In the genomic region with DNA sequence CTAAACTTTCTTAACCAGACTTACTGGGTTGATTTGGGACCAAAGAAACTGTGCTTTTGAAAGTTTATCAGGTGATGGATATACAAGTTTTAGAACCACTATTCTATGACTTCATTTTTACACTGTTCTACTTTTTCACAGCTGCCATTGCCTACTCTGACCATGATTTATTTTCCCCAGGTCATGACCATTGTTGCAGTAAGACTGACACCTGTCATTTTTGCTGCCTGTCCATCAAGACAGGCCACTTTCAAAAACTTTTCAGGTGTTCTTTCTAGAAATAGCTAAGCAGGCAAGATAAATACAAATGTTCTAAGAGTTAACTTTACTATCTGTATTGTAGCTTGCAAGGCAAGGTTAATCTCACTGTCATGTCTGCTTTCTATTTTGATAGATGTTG, we compare ENCODE assay signal across 37 cellular contexts.
"Had no signal": no experiment of that assay in that cellular context is flagged by ENCODE, and none has a peak within 500 bp of the region (broad histone marks: within the 10 kb centered on the region; RNA-seq: fewer than 3 reads in every experiment).

No MANE protein-coding gene starts in this region.

- H3K27ac ChIP-seq: ascending aorta, cardiac muscle cell, VCaP had no signal

- H3K36me3 ChIP-seq: ascending aorta, cardiac muscle cell had no signal

- H3K9me3 ChIP-seq: ascending aorta had no signal

- H3K27me3 ChIP-seq: ascending aorta, cardiac muscle cell had no signal

- H3K4me3 ChIP-seq: ascending aorta, cardiac muscle cell had no signal

- H3K9me3 Mint-ChIP-seq: activated B cell treated with CpG ODN at 0.5 μM for 24 hours; activated CD4-positive, alpha-beta T cell treated with anti-CD3 and anti-CD28 coated beads, Interleukin-2, amount 10 ng/mL, durations not matched to agents 24 days and 14 days; activated naive CD4-positive, alpha-beta T cell treated with anti-CD3 and anti-CD28 coated beads, Interleukin-2, amount 50 U/mL, for 24 hours; activated naive CD8-positive, alpha-beta T cell treated with anti-CD3 and anti-CD28 coated beads, Interleukin-2, amount 10 ng/mL, durations not matched to agents 7 days and 5 days; activated T-helper 2 cell treated with anti-CD3 and anti-CD28 coated beads, Interferon-gamma antibody, Interleukin-2, Interleukin-4, amounts not matched to agents 10 μg/mL and 5 μg/mL and 100 μg/mL, durations not matched to agents 14 hours and 24 hours and 36 hours; T-helper 1 cell treated with Interleukin-12 subunit alpha and Interleukin-12 subunit beta and Interleukin-4 antibody, amounts not matched to agents 30 μg/mL and 1 μg/mL, for 36 hours; T-helper 2 cell treated with Interferon-gamma antibody and Interleukin-4, amounts not matched to agents 5 μg/mL and 100 μg/mL, for 36 hours had no signal

- H3K27me3 Mint-ChIP-seq: activated B cell treated with CpG ODN at 0.5 μM for 24 hours; activated CD4-positive, alpha-beta memory T cell treated with anti-CD3 and anti-CD28 coated beads for 36 hours; activated CD4-positive, alpha-beta T cell treated with anti-CD3 and anti-CD28 coated beads, Interleukin-2, amount 10 ng/mL, durations not matched to agents 24 days and 14 days; activated CD8-positive, alpha-beta memory T cell treated with anti-CD3 and anti-CD28 coated beads, Interleukin-2, amount 10 ng/mL, durations not matched to agents 7 days and 5 days; activated CD8-positive, alpha-beta T cell treated with anti-CD3 and anti-CD28 coated beads for 36 hours; activated naive CD4-positive, alpha-beta T cell treated with anti-CD3 and anti-CD28 coated beads, Interleukin-2, amount 10 ng/mL, durations not matched to agents 7 days and 5 days; activated naive CD4-positive, alpha-beta T cell treated with anti-CD3 and anti-CD28 coated beads, Interleukin-2, amount 50 U/mL, for 24 hours; activated naive CD8-positive, alpha-beta T cell; activated naive CD8-positive, alpha-beta T cell treated with anti-CD3 and anti-CD28 coated beads, Interleukin-2, amount 10 ng/mL, durations not matched to agents 7 days and 5 days; activated naive CD8-positive, alpha-beta T cell treated with anti-CD3 and anti-CD28 coated beads, Interleukin-2, amount 50 U/mL, for 24 hours; activated T-cell treated with anti-CD3 and anti-CD28 coated beads, Interleukin-2, amount 50 U/mL, for 24 hours; brain; central memory CD8-positive, alpha-beta T cell had no signal

- FAIRE-seq: bronchial epithelial cell, TTC549 had no signal

- H3K36me3 Mint-ChIP-seq: activated CD4-positive, alpha-beta memory T cell treated with anti-CD3 and anti-CD28 coated beads for 36 hours; activated CD8-positive, alpha-beta memory T cell treated with anti-CD3 and anti-CD28 coated beads, Interleukin-2, amount 10 ng/mL, durations not matched to agents 7 days and 5 days; activated naive CD4-positive, alpha-beta T cell treated with anti-CD3 and anti-CD28 coated beads, Interleukin-2, amount 10 ng/mL, durations not matched to agents 7 days and 5 days; activated naive CD4-positive, alpha-beta T cell treated with anti-CD3 and anti-CD28 coated beads, Interleukin-2, amount 50 U/mL, for 24 hours; activated naive CD8-positive, alpha-beta T cell; activated naive CD8-positive, alpha-beta T cell treated with anti-CD3 and anti-CD28 coated beads, Interleukin-2, amount 10 ng/mL, durations not matched to agents 7 days and 5 days; brain had no signal

- ATAC-seq: activated CD8-positive, alpha-beta memory T cell treated with anti-CD3 and anti-CD28 coated beads, Interleukin-2, amount 10 ng/mL, durations not matched to agents 7 days and 5 days; activated CD8-positive, alpha-beta T cell treated with anti-CD3 and anti-CD28 coated beads for 36 hours; activated naive CD8-positive, alpha-beta T cell treated with anti-CD3 and anti-CD28 coated beads, Interleukin-2, amount 50 U/mL, for 24 hours had no signal

- H3K4me3 Mint-ChIP-seq: activated B cell treated with CpG ODN at 0.5 μM for 24 hours; activated CD4-positive, alpha-beta memory T cell treated with anti-CD3 and anti-CD28 coated beads for 36 hours; activated CD4-positive, alpha-beta T cell treated with anti-CD3 and anti-CD28 coated beads, Interleukin-2, amount 10 ng/mL, durations not matched to agents 24 days and 14 days; activated CD8-positive, alpha-beta memory T cell treated with anti-CD3 and anti-CD28 coated beads, Interleukin-2, amount 10 ng/mL, durations not matched to agents 7 days and 5 days; activated CD8-positive, alpha-beta T cell treated with anti-CD3 and anti-CD28 coated beads for 36 hours; activated naive CD4-positive, alpha-beta T cell treated with anti-CD3 and anti-CD28 coated beads, Interleukin-2, amount 10 ng/mL, durations not matched to agents 7 days and 5 days; activated naive CD4-positive, alpha-beta T cell treated with anti-CD3 and anti-CD28 coated beads, Interleukin-2, amount 50 U/mL, for 24 hours; activated naive CD8-positive, alpha-beta T cell; activated naive CD8-positive, alpha-beta T cell treated with anti-CD3 and anti-CD28 coated beads, Interleukin-2, amount 10 ng/mL, durations not matched to agents 7 days and 5 days; activated naive CD8-positive, alpha-beta T cell treated with anti-CD3 and anti-CD28 coated beads, Interleukin-2, amount 50 U/mL, for 24 hours; activated T-cell treated with anti-CD3 and anti-CD28 coated beads, Interleukin-2, amount 50 U/mL, for 24 hours; brain; central memory CD8-positive, alpha-beta T cell; T-helper 1 cell treated with Interleukin-12 subunit alpha and Interleukin-12 subunit beta and Interleukin-4 antibody, amounts not matched to agents 30 μg/mL and 1 μg/mL, for 36 hours; T-helper 2 cell treated with Interferon-gamma antibody and Interleukin-4, amounts not matched to agents 5 μg/mL and 100 μg/mL, for 36 hours had no signal

- H3K4me1 ChIP-seq: ascending aorta had no signal

- H3K4me1 Mint-ChIP-seq: activated B cell treated with CpG ODN at 0.5 μM for 24 hours; activated CD4-positive, alpha-beta T cell treated with anti-CD3 and anti-CD28 coated beads, Interleukin-2, amount 10 ng/mL, durations not matched to agents 24 days and 14 days; activated CD8-positive, alpha-beta memory T cell treated with anti-CD3 and anti-CD28 coated beads, Interleukin-2, amount 10 ng/mL, durations not matched to agents 7 days and 5 days; activated naive CD4-positive, alpha-beta T cell treated with anti-CD3 and anti-CD28 coated beads, Interleukin-2, amount 10 ng/mL, durations not matched to agents 7 days and 5 days; activated naive CD4-positive, alpha-beta T cell treated with anti-CD3 and anti-CD28 coated beads, Interleukin-2, amount 50 U/mL, for 24 hours; activated naive CD8-positive, alpha-beta T cell treated with anti-CD3 and anti-CD28 coated beads, Interleukin-2, amount 10 ng/mL, durations not matched to agents 7 days and 5 days; activated naive CD8-positive, alpha-beta T cell treated with anti-CD3 and anti-CD28 coated beads, Interleukin-2, amount 50 U/mL, for 24 hours; central memory CD8-positive, alpha-beta T cell had no signal

- H3K27ac Mint-ChIP-seq: activated B cell treated with CpG ODN at 0.5 μM for 24 hours; activated CD4-positive, alpha-beta memory T cell treated with anti-CD3 and anti-CD28 coated beads for 36 hours; activated CD4-positive, alpha-beta T cell treated with anti-CD3 and anti-CD28 coated beads, Interleukin-2, amount 10 ng/mL, durations not matched to agents 24 days and 14 days; activated CD8-positive, alpha-beta memory T cell treated with anti-CD3 and anti-CD28 coated beads, Interleukin-2, amount 10 ng/mL, durations not matched to agents 7 days and 5 days; activated CD8-positive, alpha-beta T cell treated with anti-CD3 and anti-CD28 coated beads for 36 hours; activated naive CD4-positive, alpha-beta T cell treated with anti-CD3 and anti-CD28 coated beads, Interleukin-2, amount 10 ng/mL, durations not matched to agents 7 days and 5 days; activated naive CD4-positive, alpha-beta T cell treated with anti-CD3 and anti-CD28 coated beads, Interleukin-2, amount 50 U/mL, for 24 hours; activated naive CD8-positive, alpha-beta T cell; activated naive CD8-positive, alpha-beta T cell treated with anti-CD3 and anti-CD28 coated beads, Interleukin-2, amount 10 ng/mL, durations not matched to agents 7 days and 5 days; activated naive CD8-positive, alpha-beta T cell treated with anti-CD3 and anti-CD28 coated beads, Interleukin-2, amount 50 U/mL, for 24 hours; activated T-cell treated with anti-CD3 and anti-CD28 coated beads, Interleukin-2, amount 50 U/mL, for 24 hours; activated T-helper 2 cell treated with anti-CD3 and anti-CD28 coated beads, Interferon-gamma antibody, Interleukin-2, Interleukin-4, amounts not matched to agents 10 μg/mL and 5 μg/mL and 100 μg/mL, durations not matched to agents 14 hours and 24 hours and 36 hours; brain; T-helper 1 cell treated with Interleukin-12 subunit alpha and Interleukin-12 subunit beta and Interleukin-4 antibody, amounts not matched to agents 30 μg/mL and 1 μg/mL, for 36 hours; T-helper 2 cell treated with Interferon-gamma antibody and Interleukin-4, amounts not matched to agents 5 μg/mL and 100 μg/mL, for 36 hours had no signal

- DNase-seq: activated B cell treated with CpG ODN at 0.5 μM for 24 hours; activated CD4-positive, alpha-beta memory T cell treated with anti-CD3 and anti-CD28 coated beads for 36 hours; activated CD4-positive, alpha-beta T cell treated with anti-CD3 and anti-CD28 coated beads for 4 hours; activated CD4-positive, alpha-beta T cell treated with anti-CD3 and anti-CD28 coated beads, Interleukin-2, amount 10 ng/mL, durations not matched to agents 24 days and 14 days; activated CD4-positive, alpha-beta T cell treated with anti-CD3 and anti-CD28 coated beads, Interleukin-2, amount 50 U/mL, for 1 hour; activated CD4-positive, alpha-beta T cell treated with anti-CD3 and anti-CD28 coated beads, Interleukin-2, amount 50 U/mL, for 4 hours; activated CD4-positive, CD25-positive, alpha-beta regulatory T cell treated with anti-CD3 and anti-CD28 coated beads, Interleukin-2, amount 50 U/mL, for 72 hours; activated CD8-positive, alpha-beta memory T cell treated with anti-CD3 and anti-CD28 coated beads, Interleukin-2, amount 10 ng/mL, durations not matched to agents 7 days and 5 days; activated CD8-positive, alpha-beta memory T cell treated with anti-CD3 and anti-CD28 coated beads, Interleukin-2, amount 50 U/mL, for 48 hours; activated CD8-positive, alpha-beta T cell treated with anti-CD3 and anti-CD28 coated beads for 36 hours; activated effector memory CD4-positive, alpha-beta T cell treated with Interleukin-2 at 50 U/mL for 16 hours; activated gamma-delta T cell; activated naive CD4-positive, alpha-beta T cell treated with anti-CD3 and anti-CD28 coated beads, Interleukin-2, amount 10 ng/mL, durations not matched to agents 7 days and 5 days; activated naive CD4-positive, alpha-beta T cell treated with Interleukin-2 at 50 U/mL for 16 hours; activated naive CD8-positive, alpha-beta T cell treated with anti-CD3 and anti-CD28 coated beads, Interleukin-2, amount 10 ng/mL, durations not matched to agents 7 days and 5 days; activated naive CD8-positive, alpha-beta T cell treated with anti-CD3 and anti-CD28 coated beads, Interleukin-2, amount 50 U/mL, for 24 hours; activated T-cell treated with anti-CD3 and anti-CD28 coated beads, Interleukin-2, amount 50 U/mL, for 24 hours; activated T-cell treated with anti-CD3 and anti-CD28 coated beads, Interleukin-2, amount 50 U/mL, for 48 hours; amygdala; anterior cingulate cortex; caudate nucleus; cerebellar nuclear complex; T-helper 1 cell; T-helper 2 cell; T-helper 9 cell had no signal
